In the genomic region with DNA sequence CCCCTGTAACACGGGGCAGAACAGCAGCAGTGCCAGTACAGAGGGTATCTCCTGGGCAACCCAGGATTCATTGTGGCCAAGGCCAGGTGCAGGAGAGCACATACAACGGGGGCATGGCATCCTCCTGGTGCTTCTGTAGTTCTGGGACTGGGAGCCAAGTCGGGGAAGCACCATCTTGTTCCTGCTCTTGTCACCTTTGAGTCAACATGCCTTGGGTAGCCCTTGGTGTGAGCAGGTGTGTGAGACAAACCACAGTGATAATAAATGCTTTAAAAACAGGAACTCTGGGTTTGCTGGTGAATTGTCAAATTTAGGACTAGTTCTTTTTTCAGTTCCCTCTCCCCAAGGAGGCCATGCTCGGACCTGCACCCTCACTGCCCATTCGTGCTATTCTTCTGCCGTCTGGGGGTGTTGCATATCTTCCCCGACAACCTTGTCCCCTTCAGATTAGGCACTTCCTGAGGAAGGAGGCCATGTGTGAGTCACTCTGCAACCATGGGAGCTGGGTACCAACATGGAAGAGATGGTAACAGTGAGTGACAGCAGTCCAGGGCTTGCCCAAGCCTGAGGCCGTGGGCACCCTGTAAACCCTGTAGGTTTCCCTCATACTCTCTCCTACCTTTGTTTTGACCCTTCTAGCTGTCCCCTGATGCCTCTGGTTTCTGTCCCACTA, we compare ENCODE assay signal across 18 cellular contexts.
A peak's percentile ranks its signal among the peaks of the same experiment; 100 is the strongest.
DNase-seq lines count a peak whose midpoint lies in the region; ATAC-seq and TF ChIP-seq lines count a peak whose summit lies in the region.
"Had no signal": no experiment of that assay in that cellular context is flagged by ENCODE, and none has a peak within 500 bp of the region (broad histone marks: within the 10 kb centered on the region; RNA-seq: fewer than 3 reads in every experiment).

No MANE protein-coding gene starts in this region.

- intact Hi-C loops in activated CD8-positive, alpha-beta T cell treated with anti-CD3 and anti-CD28 coated beads for 36 hours (cut with micrococcal nuclease) = no loop called here
- intact Hi-C loops in colonic mucosa (cut with DNase I) = no loop called here

- no peak overlapping the region for H2AFZ ChIP-seq in Karpas-422 (ENCODE audit: low read length)

- H3K36me3 ChIP-seq in Karpas-422 (ENCODE audit: insufficient read depth, low read length) (no peaks in the 10 kb centered on the region), colonic mucosa (no peaks in the 10 kb centered on the region)
- H3K36me3 ChIP-seq: gastrocnemius medialis, neutrophil had no signal

- H3K9me2 ChIP-seq in Karpas-422 (replicated peaks; ENCODE audit: insufficient read depth, low read length) = no peaks in the 10 kb centered on the region

- peaks cover 14% of the 10 kb centered on the region for H3K4me1 ChIP-seq in Karpas-422 (ENCODE audit: low read length)
- no peaks in the 10 kb centered on the region for H3K4me1 ChIP-seq in colonic mucosa
- H3K4me1 ChIP-seq: gastrocnemius medialis had no signal

- no peaks in the 10 kb centered on the region for H4K20me1 ChIP-seq in Karpas-422 (ENCODE audit: insufficient read depth, low read depth, low read length)

- H3K4me3 Mint-ChIP-seq in activated CD8-positive, alpha-beta T cell treated with anti-CD3 and anti-CD28 coated beads, Interleukin-2, amount 10 ng/mL, durations not matched to agents 7 days and 5 days = no peak overlapping the region
- H3K4me3 Mint-ChIP-seq in activated CD8-positive, alpha-beta T cell treated with anti-CD3 and anti-CD28 coated beads for 36 hours = no peak overlapping the region
- no peak overlapping the region for H3K4me3 Mint-ChIP-seq in type B pancreatic cell
- H3K4me3 Mint-ChIP-seq: activated naive CD4-positive, alpha-beta T cell treated with anti-CD3 and anti-CD28 coated beads, Interleukin-2, amount 50 U/mL, for 24 hours; CD4-positive, CD25-positive, alpha-beta regulatory T cell; T-helper 1 cell treated with Interleukin-12 subunit alpha and Interleukin-12 subunit beta and Interleukin-4 antibody, amounts not matched to agents 30 μg/mL and 1 μg/mL, for 36 hours had no signal

- no peaks in the 10 kb centered on the region for H3K9me3 Mint-ChIP-seq in activated CD8-positive, alpha-beta T cell treated with anti-CD3 and anti-CD28 coated beads, Interleukin-2, amount 10 ng/mL, durations not matched to agents 7 days and 5 days (ENCODE audit: insufficient read depth)
- no peaks in the 10 kb centered on the region for H3K9me3 Mint-ChIP-seq in activated CD8-positive, alpha-beta T cell treated with anti-CD3 and anti-CD28 coated beads for 36 hours
- H3K9me3 Mint-ChIP-seq in type B pancreatic cell = no peaks in the 10 kb centered on the region
- H3K9me3 Mint-ChIP-seq: activated naive CD4-positive, alpha-beta T cell treated with anti-CD3 and anti-CD28 coated beads, Interleukin-2, amount 50 U/mL, for 24 hours; T-helper 1 cell treated with Interleukin-12 subunit alpha and Interleukin-12 subunit beta and Interleukin-4 antibody, amounts not matched to agents 30 μg/mL and 1 μg/mL, for 36 hours had no signal

- POLR2A ChIA-PET in activated CD8-positive, alpha-beta T cell treated with anti-CD3 and anti-CD28 coated beads, Interleukin-2, amount 10 ng/mL, durations not matched to agents 7 days and 5 days (lab: Charles Lee) = no interaction called here
- POLR2A ChIA-PET in activated CD8-positive, alpha-beta T cell treated with anti-CD3 and anti-CD28 coated beads for 36 hours (lab: Charles Lee) = no interaction called here

- no peaks in the 10 kb centered on the region for H3K9me3 ChIP-seq in Karpas-422 (ENCODE audit: low read length)
- H3K9me3 ChIP-seq in colonic mucosa = no peaks in the 10 kb centered on the region
- H3K9me3 ChIP-seq: gastrocnemius medialis, neutrophil had no signal

- no peak overlapping the region for H3K27ac ChIP-seq in Karpas-422 (ENCODE audit: low read length)
- H3K27ac ChIP-seq in colonic mucosa = no peak overlapping the region
- H3K27ac ChIP-seq: gastrocnemius medialis, neutrophil had no signal

- no peaks in the 10 kb centered on the region for H3K36me3 Mint-ChIP-seq in activated CD8-positive, alpha-beta T cell treated with anti-CD3 and anti-CD28 coated beads, Interleukin-2, amount 10 ng/mL, durations not matched to agents 7 days and 5 days (ENCODE audit: low read depth)
- no peaks in the 10 kb centered on the region for H3K36me3 Mint-ChIP-seq in activated CD8-positive, alpha-beta T cell treated with anti-CD3 and anti-CD28 coated beads for 36 hours (ENCODE audit: low read depth)
- no peaks in the 10 kb centered on the region for H3K36me3 Mint-ChIP-seq in type B pancreatic cell
- H3K36me3 Mint-ChIP-seq: activated naive CD4-positive, alpha-beta T cell treated with anti-CD3 and anti-CD28 coated beads, Interleukin-2, amount 50 U/mL, for 24 hours; CD4-positive, CD25-positive, alpha-beta regulatory T cell had no signal

- H3K27me3 Mint-ChIP-seq in activated CD8-positive, alpha-beta T cell treated with anti-CD3 and anti-CD28 coated beads, Interleukin-2, amount 10 ng/mL, durations not matched to agents 7 days and 5 days (ENCODE audit: low read depth) = no peaks in the 10 kb centered on the region
- peaks cover 10% of the 10 kb centered on the region for H3K27me3 Mint-ChIP-seq in activated CD8-positive, alpha-beta T cell treated with anti-CD3 and anti-CD28 coated beads for 36 hours
- peaks cover 17% of the 10 kb centered on the region for H3K27me3 Mint-ChIP-seq in type B pancreatic cell
- H3K27me3 Mint-ChIP-seq: CD4-positive, CD25-positive, alpha-beta regulatory T cell had no signal

- H3K27ac Mint-ChIP-seq in activated CD8-positive, alpha-beta T cell treated with anti-CD3 and anti-CD28 coated beads, Interleukin-2, amount 10 ng/mL, durations not matched to agents 7 days and 5 days = no peak overlapping the region
- no peak overlapping the region for H3K27ac Mint-ChIP-seq in activated CD8-positive, alpha-beta T cell treated with anti-CD3 and anti-CD28 coated beads for 36 hours
- no peak overlapping the region for H3K27ac Mint-ChIP-seq in type B pancreatic cell
- H3K27ac Mint-ChIP-seq: activated naive CD4-positive, alpha-beta T cell treated with anti-CD3 and anti-CD28 coated beads, Interleukin-2, amount 50 U/mL, for 24 hours; CD4-positive, CD25-positive, alpha-beta regulatory T cell; T-helper 1 cell treated with Interleukin-12 subunit alpha and Interleukin-12 subunit beta and Interleukin-4 antibody, amounts not matched to agents 30 μg/mL and 1 μg/mL, for 36 hours had no signal

- H3K4me3 ChIP-seq in Karpas-422 (ENCODE audit: low read length) = no peak overlapping the region
- no peak overlapping the region for H3K4me3 ChIP-seq in colonic mucosa
- H3K4me3 ChIP-seq: gastrocnemius medialis had no signal

- no peaks in the 10 kb centered on the region for H3K27me3 ChIP-seq in Karpas-422 (ENCODE audit: low read length)
- no peaks in the 10 kb centered on the region for H3K27me3 ChIP-seq in colonic mucosa
- H3K27me3 ChIP-seq: neutrophil had no signal

- peak; percentile 15 for DNase-seq in activated CD8-positive, alpha-beta T cell treated with anti-CD3 and anti-CD28 coated beads, Interleukin-2, amount 10 ng/mL, durations not matched to agents 7 days and 5 days
- no peak for DNase-seq in activated CD8-positive, alpha-beta T cell treated with anti-CD3 and anti-CD28 coated beads for 36 hours
- DNase-seq in Karpas-422 = peak; percentile 41
- DNase-seq in colonic mucosa = peak; percentile 6
- DNase-seq in type B pancreatic cell (ENCODE audit: extremely low spot score, unreplicated experiment) = peak; percentile 18
- no peak for DNase-seq in NCI-H2081 (lab: John Stamatoyannopoulos, UW)
- DNase-seq: activated CD4-positive, CD25-positive, alpha-beta regulatory T cell; CD4-positive, CD25-positive, alpha-beta regulatory T cell; DMS79; gastrocnemius medialis; NCI-H1417; right cardiac atrium; Right ventricle myocardium superior had no signal

- CTCF ChIA-PET in activated CD8-positive, alpha-beta T cell treated with anti-CD3 and anti-CD28 coated beads, Interleukin-2, amount 10 ng/mL, durations not matched to agents 7 days and 5 days (lab: Charles Lee) = no interaction called here
- CTCF ChIA-PET in activated CD8-positive, alpha-beta T cell treated with anti-CD3 and anti-CD28 coated beads for 36 hours (lab: Charles Lee) = no interaction called here

- no peaks in the 10 kb centered on the region for H3K79me2 ChIP-seq in Karpas-422 (ENCODE audit: low read length)

- ATAC-seq in activated CD8-positive, alpha-beta T cell treated with anti-CD3 and anti-CD28 coated beads, Interleukin-2, amount 10 ng/mL, durations not matched to agents 7 days and 5 days = no peak
- no peak for ATAC-seq in activated CD8-positive, alpha-beta T cell treated with anti-CD3 and anti-CD28 coated beads for 36 hours
- no peak for ATAC-seq in HG03457 (IDR thresholded peaks at IDR 0.05; ENCODE audit: unreplicated experiment)
- ATAC-seq in HG03565 (IDR thresholded peaks at IDR 0.05; ENCODE audit: unreplicated experiment) = no peak
- ATAC-seq: gastrocnemius medialis, right cardiac atrium had no signal

- no peaks in the 10 kb centered on the region for H3K4me1 Mint-ChIP-seq in activated CD8-positive, alpha-beta T cell treated with anti-CD3 and anti-CD28 coated beads, Interleukin-2, amount 10 ng/mL, durations not matched to agents 7 days and 5 days (ENCODE audit: low read depth)
- no peaks in the 10 kb centered on the region for H3K4me1 Mint-ChIP-seq in activated CD8-positive, alpha-beta T cell treated with anti-CD3 and anti-CD28 coated beads for 36 hours (ENCODE audit: low read depth)
- H3K4me1 Mint-ChIP-seq in type B pancreatic cell (ENCODE audit: unreplicated experiment) = no peaks in the 10 kb centered on the region
- H3K4me1 Mint-ChIP-seq: activated naive CD4-positive, alpha-beta T cell treated with anti-CD3 and anti-CD28 coated beads, Interleukin-2, amount 50 U/mL, for 24 hours; CD4-positive, CD25-positive, alpha-beta regulatory T cell had no signal

- H3K4me2 ChIP-seq in Karpas-422 (ENCODE audit: low read depth, low read length, poor library complexity, severe bottlenecking) = no peak overlapping the region

- TF ChIP-seq CTCF in activated CD8-positive, alpha-beta T cell treated with anti-CD3 and anti-CD28 coated beads for 36 hours (IDR thresholded peaks at IDR 0.05) = no peak
- TF ChIP-seq CTCF in colonic mucosa (IDR thresholded peaks at IDR 0.05) (no peak), type B pancreatic cell (conservative IDR thresholded peaks at IDR 0.05) (no peak)

- no peak overlapping the region for H3K9ac ChIP-seq in Karpas-422 (ENCODE audit: low read length)
- H3K9ac ChIP-seq in colonic mucosa (ENCODE audit: low read depth in 2 of 2, low read length in 2 of 2) = no peak overlapping the region

Comparison
In these comparisons a context has a peak if more than half of its experiments do, and no peak if none do; other contexts are left out.
1. DNase-seq: peak in activated CD8-positive, alpha-beta T cell treated with anti-CD3 and anti-CD28 coated beads, Interleukin-2, amount 10 ng/mL, durations not matched to agents 7 days and 5 days (single experiment), Karpas-422 (single experiment), colonic mucosa (single experiment) and type B pancreatic cell (single experiment); none in activated CD8-positive, alpha-beta T cell treated with anti-CD3 and anti-CD28 coated beads for 36 hours (single experiment) and NCI-H2081 (0 of 2).